1 cellular context compared by ENCODE assay signal in genomic region chr3:10116928-10117327, GRCh38.
TF ChIP-seq lines count a peak whose summit lies in the region.

No MANE protein-coding gene starts in this region.

TF ChIP-seq in HEK293, 187 proteins besides CTCF, POLR2A, EP300 and RAD21 (continued from another document):
- TF ChIP-seq, protein P1, sequence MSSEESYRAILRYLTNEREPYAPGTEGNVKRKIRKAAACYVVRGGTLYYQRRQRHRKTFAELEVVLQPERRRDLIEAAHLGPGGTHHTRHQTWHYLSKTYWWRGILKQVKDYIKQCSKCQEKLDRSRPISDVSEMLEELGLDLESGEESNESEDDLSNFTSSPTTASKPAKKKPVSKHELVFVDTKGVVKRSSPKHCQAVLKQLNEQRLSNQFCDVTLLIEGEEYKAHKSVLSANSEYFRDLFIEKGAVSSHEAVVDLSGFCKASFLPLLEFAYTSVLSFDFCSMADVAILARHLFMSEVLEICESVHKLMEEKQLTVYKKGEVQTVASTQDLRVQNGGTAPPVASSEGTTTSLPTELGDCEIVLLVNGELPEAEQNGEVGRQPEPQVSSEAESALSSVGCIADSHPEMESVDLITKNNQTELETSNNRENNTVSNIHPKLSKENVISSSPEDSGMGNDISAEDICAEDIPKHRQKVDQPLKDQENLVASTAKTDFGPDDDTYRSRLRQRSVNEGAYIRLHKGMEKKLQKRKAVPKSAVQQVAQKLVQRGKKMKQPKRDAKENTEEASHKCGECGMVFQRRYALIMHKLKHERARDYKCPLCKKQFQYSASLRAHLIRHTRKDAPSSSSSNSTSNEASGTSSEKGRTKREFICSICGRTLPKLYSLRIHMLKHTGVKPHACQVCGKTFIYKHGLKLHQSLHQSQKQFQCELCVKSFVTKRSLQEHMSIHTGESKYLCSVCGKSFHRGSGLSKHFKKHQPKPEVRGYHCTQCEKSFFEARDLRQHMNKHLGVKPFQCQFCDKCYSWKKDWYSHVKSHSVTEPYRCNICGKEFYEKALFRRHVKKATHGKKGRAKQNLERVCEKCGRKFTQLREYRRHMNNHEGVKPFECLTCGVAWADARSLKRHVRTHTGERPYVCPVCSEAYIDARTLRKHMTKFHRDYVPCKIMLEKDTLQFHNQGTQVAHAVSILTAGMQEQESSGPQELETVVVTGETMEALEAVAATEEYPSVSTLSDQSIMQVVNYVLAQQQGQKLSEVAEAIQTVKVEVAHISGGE (tag by site-specific recombination; conservative IDR thresholded peaks at IDR 0.05; ENCODE audit: low read depth) = no peak
- TF ChIP-seq ZNF223 (tag by site-specific recombination; IDR thresholded peaks at IDR 0.05) (no peak), ZNF138 (tag by site-specific recombination; IDR thresholded peaks at IDR 0.05; ENCODE audit: borderline replicate concordance) (no peak), ZNF510 (tag by site-specific recombination; IDR thresholded peaks at IDR 0.05; ENCODE audit: insufficient replicate concordance) (no peak), ZNF501 (tag by site-specific recombination; IDR thresholded peaks at IDR 0.05) (no peak), WT1 (tag by site-specific recombination; IDR thresholded peaks at IDR 0.05) (no peak)
